Comparison of ENCODE assay signal across 8 cellular contexts in the genomic region with DNA sequence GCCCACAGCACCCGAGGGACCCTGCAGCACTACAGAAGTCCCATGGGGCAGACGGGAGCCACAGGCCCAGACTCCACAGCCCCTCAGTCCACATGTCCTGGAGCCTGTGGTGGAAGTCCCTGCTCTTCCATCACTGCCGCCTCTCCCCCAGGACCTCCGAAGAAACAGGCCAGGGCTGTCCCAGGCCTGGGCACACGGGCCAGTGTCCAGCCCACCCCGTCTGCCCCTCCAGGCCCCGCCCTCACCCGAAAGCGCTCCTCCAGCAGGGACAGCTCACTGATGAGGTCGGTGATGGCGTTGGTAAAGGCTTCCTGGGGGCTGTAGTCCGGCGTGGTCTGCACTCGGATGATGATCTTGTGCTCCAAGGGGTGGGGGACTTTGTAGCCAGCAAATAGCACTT. TPM values are rescaled to one million over a fixed set of nuclear protein-coding genes. Genes with fewer than 3 reads are reported as not detected.
A peak's percentile ranks its signal among the peaks of the same experiment; 100 is the strongest.
DNase-seq lines count a peak whose midpoint lies in the region; ATAC-seq and TF ChIP-seq lines count a peak whose summit lies in the region.
"Not testable (repeated sequence)": the region's sequence is repeated elsewhere in the genome, so short reads cannot be mapped to it uniquely, and the experiment has no call there.

No MANE protein-coding gene starts in this region.

- intact Hi-C loops in left ventricle myocardium superior (cut with micrococcal nuclease); right lobe of liver (cut with DNase I); ovary (cut with DNase I); spleen (cut with DNase I; ENCODE audit: low total_unique reads); aorta (cut with DNase I): not testable (repeated sequence)

- WGBS in right lobe of liver (ENCODE audit: insufficient coverage, low coverage, low lambda C conversion rate, missing lambda C conversion rate): no CpG with 5 or more reads among the region's 14 CpGs
- 40 to 71% (median 62%) methylated on average over 1 to 10 of the region's 14 CpGs for WGBS in ovary, 3 donors
- WGBS in spleen, 5 donors: 81 to 96% (median 88%) methylated on average over 5 to 11 of the region's 14 CpGs; no CpG with 5 or more reads in 1 of the 5 donors
- 73 to 81% methylated on average over 3 to 12 of the region's 14 CpGs for WGBS in aorta, 2 donors

- POLR2A ChIA-PET in activated CD8-positive, alpha-beta T cell treated with anti-CD3 and anti-CD28 coated beads, Interleukin-2, amount 10 ng/mL, durations not matched to agents 7 days and 5 days (lab: Charles Lee): not testable (repeated sequence)

- H3K27me3 Mint-ChIP-seq in activated CD8-positive, alpha-beta T cell treated with anti-CD3 and anti-CD28 coated beads, Interleukin-2, amount 10 ng/mL, durations not matched to agents 7 days and 5 days (ENCODE audit: low read depth); chondrocyte (ENCODE audit: low read depth): not testable (repeated sequence)

- H3K4me3 ChIP-seq in BE2C (ENCODE audit: low read depth, low read length); right lobe of liver; ovary; spleen; aorta (ENCODE audit: low read length in 2 of 2): not testable (repeated sequence)

- H3K27me3 ChIP-seq in BE2C; right lobe of liver; ovary; spleen (replicated peaks in 1 of 7); aorta (ENCODE audit: control insufficient read depth in 1 of 2, insufficient read depth in 2 of 2, low read length in 1 of 2): not testable (repeated sequence)

- H3K4me1 Mint-ChIP-seq in activated CD8-positive, alpha-beta T cell treated with anti-CD3 and anti-CD28 coated beads, Interleukin-2, amount 10 ng/mL, durations not matched to agents 7 days and 5 days (ENCODE audit: low read depth); chondrocyte (ENCODE audit: low read depth): not testable (repeated sequence)

- not testable (repeated sequence) for ATAC-seq in activated CD8-positive, alpha-beta T cell treated with anti-CD3 and anti-CD28 coated beads, Interleukin-2, amount 10 ng/mL, durations not matched to agents 7 days and 5 days; left ventricle myocardium superior; right lobe of liver; aorta (ENCODE audit: low FRiP score)

- H3K27ac ChIP-seq in right lobe of liver; ovary; spleen; aorta (ENCODE audit: low read depth in 1 of 2, low read length in 2 of 2): not testable (repeated sequence)

- H3K36me3 ChIP-seq in BE2C (peaks cover 31% of the 10 kb centered on the region), right lobe of liver (peaks cover 0 to 12% (median 1%) of the 10 kb centered on the region in 4 donors), spleen (peaks cover 0 to 65% (median 29%) of the 10 kb centered on the region in 6 donors)
- not testable (repeated sequence) for H3K36me3 ChIP-seq in ovary; aorta (ENCODE audit: control insufficient read depth in 1 of 2, insufficient read depth in 2 of 2, low read length in 1 of 2)

- not testable (repeated sequence) for H3K9me3 Mint-ChIP-seq in activated CD8-positive, alpha-beta T cell treated with anti-CD3 and anti-CD28 coated beads, Interleukin-2, amount 10 ng/mL, durations not matched to agents 7 days and 5 days (ENCODE audit: insufficient read depth); chondrocyte (ENCODE audit: low read depth)

- not testable (repeated sequence) for H3K4me3 Mint-ChIP-seq in activated CD8-positive, alpha-beta T cell treated with anti-CD3 and anti-CD28 coated beads, Interleukin-2, amount 10 ng/mL, durations not matched to agents 7 days and 5 days; chondrocyte (ENCODE audit: unreplicated experiment)

- peaks cover 11% of the 10 kb centered on the region for H3K36me3 Mint-ChIP-seq in activated CD8-positive, alpha-beta T cell treated with anti-CD3 and anti-CD28 coated beads, Interleukin-2, amount 10 ng/mL, durations not matched to agents 7 days and 5 days (ENCODE audit: low read depth)
- not testable (repeated sequence) for H3K36me3 Mint-ChIP-seq in chondrocyte (ENCODE audit: low read depth)

- not testable (repeated sequence) for TF ChIP-seq POLR2A in right lobe of liver (IDR thresholded peaks at IDR 0.05); ovary (IDR thresholded peaks at IDR 0.05); spleen (IDR thresholded peaks at IDR 0.05)

- not testable (repeated sequence) for H3K27ac Mint-ChIP-seq in activated CD8-positive, alpha-beta T cell treated with anti-CD3 and anti-CD28 coated beads, Interleukin-2, amount 10 ng/mL, durations not matched to agents 7 days and 5 days; chondrocyte (ENCODE audit: unreplicated experiment)

- DNase-seq in BE2C (peak; percentile 8), chondrocyte (ENCODE audit: low spot score) (peak; percentile 13), left ventricle myocardium superior (peak; percentile 8), right lobe of liver (peak; percentile 5 to 28 (median 27)), ovary (peak in 4 of 5 donors; percentile 6 to 28 (median 11)), spleen (peak; percentile 56), aorta (peak; percentile 17 to 67)
- peak; percentile 12 for DNase-seq in activated CD8-positive, alpha-beta T cell treated with anti-CD3 and anti-CD28 coated beads, Interleukin-2, amount 10 ng/mL, durations not matched to agents 7 days and 5 days

- not testable (repeated sequence) for TF ChIP-seq EP300 in ovary (IDR thresholded peaks at IDR 0.05)

- H3K4me1 ChIP-seq in BE2C; ovary (ENCODE audit: insufficient read depth); aorta (ENCODE audit: control insufficient read depth in 1 of 2, insufficient read depth in 2 of 2, low read length in 2 of 2): not testable (repeated sequence)
- H3K4me1 ChIP-seq in right lobe of liver (peaks cover 0 to 20% (median 6%) of the 10 kb centered on the region in 4 donors), spleen (peaks cover 0 to 15% (median 3%) of the 10 kb centered on the region in 6 donors)

- TF ChIP-seq CTCF in BE2C (IDR thresholded peaks at IDR 0.05; ENCODE audit: low read depth, low read length); chondrocyte (IDR thresholded peaks at IDR 0.05); right lobe of liver (IDR thresholded peaks at IDR 0.05); ovary (IDR thresholded peaks at IDR 0.05); spleen (IDR thresholded peaks at IDR 0.05 in 8 of 11, conservative IDR thresholded peaks at IDR 0.05 in 3 of 11): not testable (repeated sequence)

- not testable (repeated sequence) for H3K9me3 ChIP-seq in BE2C; right lobe of liver; ovary; spleen; aorta (ENCODE audit: control insufficient read depth, low read length)

- CTCF ChIA-PET in activated CD8-positive, alpha-beta T cell treated with anti-CD3 and anti-CD28 coated beads, Interleukin-2, amount 10 ng/mL, durations not matched to agents 7 days and 5 days (lab: Charles Lee): not testable (repeated sequence)

RNA-seq across cellular contexts. Expression of a gene that starts 4.6 kb away (rescaled TPM):
- 125 TPM for polyA plus RNA-seq in BE2C (2012; ENCODE audit: insufficient read depth, insufficient read length, low read depth)
- total RNA-seq in activated CD8-positive, alpha-beta T cell treated with anti-CD3 and anti-CD28 coated beads, Interleukin-2, amount 10 ng/mL, durations not matched to agents 7 days and 5 days: 10 to 100 TPM; 55.7 to 62.0 TPM
- total RNA-seq in chondrocyte: 33.1 to 41.0 TPM (median 36.6 TPM) in 3 replicates
- 49.6 TPM for total RNA-seq in left ventricle myocardium superior
- 10 to 100 TPM; 18.8 to 27.1 (median 20.3) TPM for total RNA-seq in right lobe of liver
- total RNA-seq in ovary: 10 to 100 TPM; 17.7 to 48.0 (median 40.2) TPM
- polyA plus RNA-seq in ovary: 10 to 100 TPM; 41.9 to 77.1 TPM
- total RNA-seq in spleen: 10 to 100 TPM in 6 of 7 donors, 1 to 10 TPM in 1; 8.4 to 34.5 (median 30.8) TPM
- polyA plus RNA-seq in spleen: 10 to 100 TPM; 95.6 to 98.8 (median 96.4) TPM
- 10 to 100 TPM; 29.6 to 35.9 TPM for total RNA-seq in aorta
- 10 to 100 TPM; 90.0 to 92.9 TPM for polyA plus RNA-seq in aorta

RNA-seq across cellular contexts. Expression of a gene that starts 9.3 kb away (rescaled TPM):
- 102 TPM for polyA plus RNA-seq in BE2C (2012; ENCODE audit: insufficient read depth, insufficient read length, low read depth)
- total RNA-seq in activated CD8-positive, alpha-beta T cell treated with anti-CD3 and anti-CD28 coated beads, Interleukin-2, amount 10 ng/mL, durations not matched to agents 7 days and 5 days: 10 to 100 TPM; 16.7 to 21.7 TPM
- 16.1 to 18.5 TPM (median 16.7 TPM) in 3 replicates for total RNA-seq in chondrocyte
- total RNA-seq in left ventricle myocardium superior: 10.4 TPM
- 10 to 100 TPM in 4 of 6 experiments, 1 to 10 TPM in 2; 8.3 to 15.5 (median 12.9) TPM for total RNA-seq in right lobe of liver
- total RNA-seq in ovary: 10 to 100 TPM; 10.7 to 26.2 (median 14.6) TPM
- polyA plus RNA-seq in ovary: 10 to 100 TPM in 1 of 2 donors, 1 to 10 TPM in 1; 3.4 to 12.6 TPM
- 10 to 100 TPM; 19.9 to 42.2 (median 24.1) TPM for total RNA-seq in spleen
- polyA plus RNA-seq in spleen: 10 to 100 TPM; 22.1 to 37.3 (median 33.7) TPM
- total RNA-seq in aorta: 1 to 10 TPM; 8.6 to 9.4 TPM
- polyA plus RNA-seq in aorta: 10 to 100 TPM; 13.4 to 16.5 TPM

RNA-seq across cellular contexts. Expression of a gene that starts 9.5 kb away (rescaled TPM):
- polyA plus RNA-seq in BE2C (2012; ENCODE audit: insufficient read depth, insufficient read length, low read depth): 41.7 TPM
- 10 to 100 TPM; 10.8 to 11.1 TPM for total RNA-seq in activated CD8-positive, alpha-beta T cell treated with anti-CD3 and anti-CD28 coated beads, Interleukin-2, amount 10 ng/mL, durations not matched to agents 7 days and 5 days
- 6.9 to 12.2 TPM (median 9.2 TPM) in 3 replicates for total RNA-seq in chondrocyte
- 4.5 TPM for total RNA-seq in left ventricle myocardium superior
- total RNA-seq in right lobe of liver: 10 to 100 TPM in 1 of 6 experiments, 1 to 10 TPM in 5; 3.7 to 11.7 (median 5.6) TPM
- 10 to 100 TPM in 5 of 7 donors, 1 to 10 TPM in 2; 9.8 to 15.5 (median 12.2) TPM for total RNA-seq in ovary
- 10 to 100 TPM in 1 of 2 donors, 1 to 10 TPM in 1; 6.2 to 11.9 TPM for polyA plus RNA-seq in ovary
- 10 to 100 TPM in 6 of 7 donors, 1 to 10 TPM in 1; 9.6 to 15.1 (median 10.7) TPM for total RNA-seq in spleen
- polyA plus RNA-seq in spleen: 10 to 100 TPM in 1 of 3 donors, 1 to 10 TPM in 2; 9.0 to 11.1 (median 9.2) TPM
- 1 to 10 TPM; 6.1 to 8.7 TPM for total RNA-seq in aorta
- polyA plus RNA-seq in aorta: 10 to 100 TPM in 1 of 2 donors, 1 to 10 TPM in 1; 9.1 to 10.2 TPM

RNA-seq across cellular contexts. Expression of a gene that starts 40.7 kb away (rescaled TPM):
- polyA plus RNA-seq in BE2C (2012; ENCODE audit: insufficient read depth, insufficient read length, low read depth): 50.6 TPM
- total RNA-seq in activated CD8-positive, alpha-beta T cell treated with anti-CD3 and anti-CD28 coated beads, Interleukin-2, amount 10 ng/mL, durations not matched to agents 7 days and 5 days: 10 to 100 TPM; 72.5 to 72.8 TPM
- 47.4 to 55.1 TPM (median 54.0 TPM) in 3 replicates for total RNA-seq in chondrocyte
- total RNA-seq in left ventricle myocardium superior: 3.1 TPM
- total RNA-seq in right lobe of liver: 1 to 10 TPM; 1.2 to 4.2 (median 2.6) TPM
- 10 to 100 TPM in 6 of 7 donors, 1 to 10 TPM in 1; 6.4 to 18.9 (median 16.3) TPM for total RNA-seq in ovary
- polyA plus RNA-seq in ovary: 10 to 100 TPM in 1 of 2 donors, 1 to 10 TPM in 1; 3.2 to 10.0 TPM
- 100 to 1,000 TPM in 3 of 7 donors, 10 to 100 TPM in 4; 75.3 to 146 (median 90.5) TPM for total RNA-seq in spleen
- 10 to 100 TPM; 31.5 to 74.4 (median 35.4) TPM for polyA plus RNA-seq in spleen
- total RNA-seq in aorta: 10 to 100 TPM; 17.8 to 25.5 TPM
- 1 to 10 TPM; 3.1 to 7.4 TPM for polyA plus RNA-seq in aorta

RNA-seq across cellular contexts. Expression of a gene that starts 43.5 kb away (rescaled TPM):
- polyA plus RNA-seq in BE2C (2012; ENCODE audit: insufficient read depth, insufficient read length, low read depth): 2.4 TPM
- 10 to 100 TPM; 18.9 to 21.1 TPM for total RNA-seq in activated CD8-positive, alpha-beta T cell treated with anti-CD3 and anti-CD28 coated beads, Interleukin-2, amount 10 ng/mL, durations not matched to agents 7 days and 5 days
- total RNA-seq in chondrocyte (7.5 to 12.3 TPM (median 9.9 TPM) in 3 replicates), left ventricle myocardium superior (7.5 TPM), right lobe of liver (1 to 10 TPM; 1.1 to 3.4 (median 2.7) TPM), ovary (10 to 100 TPM in 4 of 7 donors, 1 to 10 TPM in 3; 5.3 to 36.2 (median 12.6) TPM), spleen (10 to 100 TPM; 16.7 to 50.5 (median 22.7) TPM), aorta (10 to 100 TPM; 44.1 to 81.9 TPM)
- polyA plus RNA-seq in ovary (10 to 100 TPM in 1 of 2 donors, 1 to 10 TPM in 1; 2.1 to 21.1 TPM), spleen (10 to 100 TPM; 18.5 to 42.2 (median 24.6) TPM), aorta (10 to 100 TPM; 14.4 to 50.9 TPM)
